Comparison of ENCODE assay signal across 8 cellular contexts in the genomic region with DNA sequence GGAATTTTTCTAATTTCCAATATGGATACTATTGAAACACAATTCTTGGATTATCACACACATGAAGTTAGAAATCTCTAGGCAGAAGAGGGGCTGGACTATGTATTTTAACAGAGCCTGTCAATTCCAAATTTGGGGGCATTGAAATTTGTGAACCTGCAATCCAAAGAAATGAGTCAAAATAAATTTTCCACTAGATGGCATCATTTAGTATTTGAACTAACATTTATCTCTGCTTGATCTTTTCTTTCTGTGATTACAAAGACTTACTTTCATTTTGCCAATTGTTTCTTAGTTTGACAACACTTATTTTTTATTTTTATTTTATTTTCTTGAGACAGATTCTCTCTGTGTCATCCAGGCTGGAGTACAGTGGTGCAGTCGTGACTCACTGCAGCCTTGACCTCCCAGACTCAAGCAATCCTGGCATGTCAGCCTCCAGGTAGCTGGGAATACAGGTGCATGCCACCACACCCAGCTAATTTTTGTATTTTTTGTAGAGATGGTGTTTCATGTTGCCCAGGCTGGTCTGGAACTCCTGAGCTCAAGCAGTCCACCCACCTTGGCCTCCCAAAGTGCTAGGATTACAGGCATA. TPM values are rescaled to one million over a fixed set of nuclear protein-coding genes. Genes with fewer than 3 reads are reported as not detected.
DNase-seq lines count a peak whose midpoint lies in the region; ATAC-seq and TF ChIP-seq lines count a peak whose summit lies in the region.

No MANE protein-coding gene starts in this region.

- H3K4me3 ChIP-seq in heart right ventricle, result no peak overlapping the region
- H3K4me3 ChIP-seq in PC-3 (ENCODE audit: low read length), result no peak overlapping the region
- no peak overlapping the region for H3K4me3 ChIP-seq in neuronal stem cell (ENCODE audit: low read length in 2 of 2)

- no peak overlapping the region for H3K18ac ChIP-seq in neuronal stem cell (ENCODE audit: low read length)

- H2AK5ac ChIP-seq in neuronal stem cell (ENCODE audit: low read depth, low read length), result no peak overlapping the region

- H3K9me2 ChIP-seq in PC-3 (replicated peaks; ENCODE audit: low read length), result no peaks in the 10 kb centered on the region

- peaks cover 19% of the 10 kb centered on the region for H4K20me1 ChIP-seq in PC-3 (ENCODE audit: low read length)

- H3K79me1 ChIP-seq in neuronal stem cell (ENCODE audit: low read depth, low read length), result peaks cover 6% of the 10 kb centered on the region

- CTCF ChIA-PET in PC-3 (lab: Charles Lee), result interaction anchor here (1.0 kb wide), 1 partner anchor 133 kb away, joined by 5 read pairs; no protein-coding TSS in a partner anchor

- H2BK120ac ChIP-seq in neuronal stem cell (ENCODE audit: low read depth, low read length), result no peak overlapping the region

- no peak overlapping the region for H2BK15ac ChIP-seq in neuronal stem cell (ENCODE audit: low read length)

- peak overlapping the region; percentile 46; the same call in 1 of the 2 replicates for H3K4me2 ChIP-seq in PC-3 (ENCODE audit: low read length)
- H3K4me2 ChIP-seq in neuronal stem cell (ENCODE audit: insufficient read depth, low read length, poor library complexity, severe bottlenecking), result no peak overlapping the region

- H3K4me3 Mint-ChIP-seq in type B pancreatic cell, result peak overlapping the region; percentile 66

- H3K14ac ChIP-seq in neuronal stem cell (ENCODE audit: low read length), result no peak overlapping the region

- H2BK5ac ChIP-seq in neuronal stem cell (ENCODE audit: low read length), result no peak overlapping the region

- H3K27me3 ChIP-seq in heart right ventricle, result no peaks in the 10 kb centered on the region
- no peaks in the 10 kb centered on the region for H3K27me3 ChIP-seq in PC-3 (ENCODE audit: low read length)
- no peaks in the 10 kb centered on the region for H3K27me3 ChIP-seq in neuronal stem cell (ENCODE audit: control insufficient read depth in 3 of 3, insufficient read depth in 3 of 3, low read depth in 1 of 3, low read length in 3 of 3)

- H2BK12ac ChIP-seq in neuronal stem cell (ENCODE audit: low read length), result no peak overlapping the region

- ATAC-seq in heart right ventricle (no peak), PC-3 (peak; percentile 20; the same call in 1 of the 2 replicates)

- H3K27me3 Mint-ChIP-seq in type B pancreatic cell, result no peaks in the 10 kb centered on the region

- no peaks in the 10 kb centered on the region for H3F3A ChIP-seq in PC-3 (ENCODE audit: low read length, unreplicated experiment)

- no peak overlapping the region for H4K8ac ChIP-seq in neuronal stem cell (ENCODE audit: low read depth, low read length)

- H3K9me3 ChIP-seq in heart right ventricle (no peaks in the 10 kb centered on the region), PC-3 (ENCODE audit: low read length) (no peaks in the 10 kb centered on the region), neuronal stem cell (replicated peaks in 1 of 2; ENCODE audit: control insufficient read depth in 2 of 2, insufficient read depth in 1 of 2, low read depth in 1 of 2, low read length in 2 of 2) (no peaks in the 10 kb centered on the region)

- no peak for TF ChIP-seq POLR2A in erythroblast (IDR thresholded peaks at IDR 0.05; ENCODE audit: low read length)

- peaks cover 22% of the 10 kb centered on the region for H3K79me2 ChIP-seq in PC-3 (ENCODE audit: low read length)

- no peak for DNase-seq in heart right ventricle
- no peak for DNase-seq in cardiac septum (ENCODE audit: low spot score)
- peak; percentile 53 for DNase-seq in PC-3
- DNase-seq in erythroblast (lab: John Stamatoyannopoulos, UW), result peak; percentile 25 to 40
- DNase-seq in type B pancreatic cell (ENCODE audit: extremely low spot score, unreplicated experiment), result no peak
- DNase-seq in neuronal stem cell (ENCODE audit: low spot score), result no peak
- DNase-seq in MV-4-11 (lab: John Stamatoyannopoulos, UW), result no peak
- DNase-seq in AG20443 (ENCODE audit: low spot score), result no peak

- POLR2A ChIA-PET in PC-3 (lab: Charles Lee; ENCODE audit: unreplicated experiment), result no interaction called here

- H3K27ac ChIP-seq in heart right ventricle, result peak overlapping the region in 3 of 10 donors; percentile 7 to 89 (median 39)
- no peak overlapping the region for H3K27ac ChIP-seq in PC-3 (ENCODE audit: low read length)
- H3K27ac ChIP-seq in neuronal stem cell (replicated peaks; ENCODE audit: low read length), result no peak overlapping the region

- peaks cover 16% of the 10 kb centered on the region for H3K4me1 Mint-ChIP-seq in type B pancreatic cell (ENCODE audit: unreplicated experiment)

- WGBS in heart right ventricle, 2 donors, result 64 to 65% methylated on average over 1 of the region's 1 CpG
- WGBS in neuronal stem cell (ENCODE audit: extremely low coverage in 2 of 2, insufficient read length in 2 of 2, insufficient replicate concordance in 1 of 2), 2 donors, result no CpG with 5 or more reads among the region's 1 CpG

- BruUV-seq in PC-3 (replicated peaks; lab: Mats Ljungman, UMichigan), result no TSS peak

- TF ChIP-seq CTCF in heart right ventricle (IDR thresholded peaks at IDR 0.05), result peak in 7 of 9 donors; percentile 12 to 47 (median 33)
- peak; percentile 43; the same call in 1 of the 2 replicates for TF ChIP-seq CTCF in PC-3 (conservative IDR thresholded peaks at IDR 0.05; ENCODE audit: low read depth, low read length)
- TF ChIP-seq CTCF in type B pancreatic cell (conservative IDR thresholded peaks at IDR 0.05), result peak; percentile 56

- H3K36me3 ChIP-seq in heart right ventricle (peaks cover 0 to 7% (median 0%) of the 10 kb centered on the region in 9 donors), PC-3 (ENCODE audit: low read depth, low read length) (peaks cover 3% of the 10 kb centered on the region), neuronal stem cell (replicated peaks in 1 of 2; ENCODE audit: control insufficient read depth in 2 of 2, insufficient read depth in 2 of 2, low read length in 2 of 2) (peaks cover 2 to 8% of the 10 kb centered on the region in 2 donors)

- H3K36me3 Mint-ChIP-seq in type B pancreatic cell, result peaks cover 7% of the 10 kb centered on the region

- no peak overlapping the region for H4K91ac ChIP-seq in neuronal stem cell (ENCODE audit: low read depth, low read length, poor library complexity)

- H3K4me1 ChIP-seq in heart right ventricle, result peaks cover 4 to 43% (median 32%) of the 10 kb centered on the region in 9 donors
- H3K4me1 ChIP-seq in PC-3 (ENCODE audit: insufficient read depth, low read length), result peaks cover 43% of the 10 kb centered on the region
- H3K4me1 ChIP-seq in neuronal stem cell (ENCODE audit: control insufficient read depth in 2 of 2, insufficient read depth in 1 of 2, low read depth in 1 of 2, low read length in 2 of 2), result peaks cover 2 to 6% of the 10 kb centered on the region in 2 donors

- H3K9me3 Mint-ChIP-seq in type B pancreatic cell, result no peaks in the 10 kb centered on the region

- H3K23ac ChIP-seq in neuronal stem cell (ENCODE audit: low read depth, low read length, poor library complexity), result no peak overlapping the region

- no peak overlapping the region for H2AFZ ChIP-seq in PC-3 (ENCODE audit: low read length)
- no peak overlapping the region for H2AFZ ChIP-seq in neuronal stem cell (ENCODE audit: low read length)

- H3K9ac ChIP-seq in PC-3 (ENCODE audit: low read length), result no peak overlapping the region
- no peak overlapping the region for H3K9ac ChIP-seq in neuronal stem cell (ENCODE audit: low read depth, low read length, poor library complexity)

- no peak overlapping the region for H3K27ac Mint-ChIP-seq in type B pancreatic cell

- H3K4ac ChIP-seq in neuronal stem cell (ENCODE audit: low read length), result no peak overlapping the region

- intact Hi-C loops in heart right ventricle (cut with DNase I), result loop anchor here in 4 of 10 donors (5.0 to 10.0 kb wide), 4 partner anchors 66 to 508 kb away; a partner anchor contains a TSS
- intact Hi-C loops in cardiac septum (cut with DNase I), result loop anchor here (10.0 kb wide), 1 partner anchor 498 kb away; no protein-coding TSS in a partner anchor
- intact Hi-C loops in PC-3 (cut with micrococcal nuclease), result loop anchor here (5.0 to 10.0 kb wide), 2 partner anchors 266 to 288 kb away; no protein-coding TSS in a partner anchor

RNA-seq across cellular contexts. Expression of a gene that starts 2.7 kb away (rescaled TPM):
- total RNA-seq in heart right ventricle (10 to 100 TPM; 44.6 to 61.6 (median 47.5) TPM), cardiac septum (50.8 TPM), PC-3 (2014; rRNA removed) (143 and 159 TPM in 2 replicates), type B pancreatic cell (ENCODE audit: low replicate concordance) (58.6 and 63.7 TPM in 2 replicates)
- polyA plus RNA-seq in heart right ventricle, result 10 to 100 TPM; 56.9 to 99.3 TPM
- polyA plus RNA-seq in neuronal stem cell (2013, experiment 1 of 2), result 81.0 TPM
- polyA plus RNA-seq in neuronal stem cell (2013, experiment 2 of 2), result 82.5 TPM

Comparison
In these comparisons a context has a peak if more than half of its experiments do, and no peak if none do; other contexts are left out.
1. DNase-seq: peak in PC-3 (single experiment) and erythroblast (2 of 2); none in heart right ventricle (0 of 2), cardiac septum (single experiment), type B pancreatic cell (single experiment), neuronal stem cell (single experiment), MV-4-11 (single experiment) and AG20443 (single experiment).
2. Peak in every context shown above with its lines, with median percentiles within 50 percentile points of each other: CTCF ChIP-seq.